Comparison of ENCODE assay signal across 36 cellular contexts in the genomic region with DNA sequence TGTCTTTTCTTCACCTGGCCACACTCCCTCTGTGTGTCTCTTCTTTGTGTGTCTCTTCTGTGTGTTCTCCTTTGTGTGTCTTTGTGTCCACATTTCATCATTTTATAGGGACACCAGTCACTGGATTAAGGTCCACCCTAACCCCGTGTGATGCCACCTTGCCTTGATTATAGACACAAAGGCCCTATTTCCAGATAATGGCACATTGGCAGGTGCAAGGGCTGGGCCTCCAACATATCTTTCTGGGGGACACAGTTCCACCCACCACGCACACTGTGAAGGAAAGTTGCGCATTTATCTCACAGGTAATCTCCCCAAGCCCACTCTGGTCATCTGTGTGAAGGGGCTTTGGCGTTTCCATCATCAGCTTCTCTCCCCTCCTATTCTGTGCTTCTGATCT.
"Had no signal": no experiment of that assay in that cellular context is flagged by ENCODE, and none has a peak within 500 bp of the region (broad histone marks: within the 10 kb centered on the region; RNA-seq: fewer than 3 reads in every experiment).

No MANE protein-coding gene starts in this region.

- H3K36me3 ChIP-seq: ascending aorta, cardiac muscle cell had no signal

- H3K27ac Mint-ChIP-seq: activated B cell treated with CpG ODN at 0.5 μM for 24 hours; activated CD4-positive, alpha-beta memory T cell treated with anti-CD3 and anti-CD28 coated beads, Interleukin-2, amount 10 ng/mL, durations not matched to agents 7 days and 5 days; activated CD4-positive, alpha-beta T cell treated with anti-CD3 and anti-CD28 coated beads, Interleukin-2, amount 10 ng/mL, durations not matched to agents 24 days and 14 days; activated CD8-positive, alpha-beta memory T cell treated with anti-CD3 and anti-CD28 coated beads, Interleukin-2, amount 10 ng/mL, durations not matched to agents 7 days and 5 days; activated CD8-positive, alpha-beta T cell treated with anti-CD3 and anti-CD28 coated beads, Interleukin-2, amount 10 ng/mL, durations not matched to agents 7 days and 5 days; activated naive CD4-positive, alpha-beta T cell treated with anti-CD3 and anti-CD28 coated beads, Interleukin-2, amount 10 ng/mL, durations not matched to agents 7 days and 5 days; activated naive CD4-positive, alpha-beta T cell treated with anti-CD3 and anti-CD28 coated beads, Interleukin-2, amount 50 U/mL, for 24 hours; activated naive CD8-positive, alpha-beta T cell; activated naive CD8-positive, alpha-beta T cell treated with anti-CD3 and anti-CD28 coated beads, Interleukin-2, amount 10 ng/mL, durations not matched to agents 7 days and 5 days; activated naive CD8-positive, alpha-beta T cell treated with anti-CD3 and anti-CD28 coated beads, Interleukin-2, amount 50 U/mL, for 24 hours; activated T-cell treated with anti-CD3 and anti-CD28 coated beads, Interleukin-2, amount 50 U/mL, for 24 hours; activated T-helper 2 cell treated with anti-CD3 and anti-CD28 coated beads, Interferon-gamma antibody, Interleukin-2, Interleukin-4, amounts not matched to agents 10 μg/mL and 5 μg/mL and 100 μg/mL, durations not matched to agents 14 hours and 24 hours and 36 hours; T-helper 1 cell treated with Interleukin-12 subunit alpha and Interleukin-12 subunit beta and Interleukin-4 antibody, amounts not matched to agents 30 μg/mL and 1 μg/mL, for 36 hours; T-helper 2 cell treated with Interferon-gamma antibody and Interleukin-4, amounts not matched to agents 5 μg/mL and 100 μg/mL, for 36 hours had no signal

- H3K9me3 ChIP-seq: ascending aorta had no signal

- H3K9me3 Mint-ChIP-seq: activated naive CD8-positive, alpha-beta T cell treated with anti-CD3 and anti-CD28 coated beads, Interleukin-2, amount 10 ng/mL, durations not matched to agents 7 days and 5 days; activated T-cell treated with anti-CD3 and anti-CD28 coated beads, Interleukin-2, amount 50 U/mL, for 24 hours had no signal

- H3K36me3 Mint-ChIP-seq: activated CD8-positive, alpha-beta memory T cell treated with anti-CD3 and anti-CD28 coated beads, Interleukin-2, amount 10 ng/mL, durations not matched to agents 7 days and 5 days; activated naive CD4-positive, alpha-beta T cell treated with anti-CD3 and anti-CD28 coated beads, Interleukin-2, amount 10 ng/mL, durations not matched to agents 7 days and 5 days; activated naive CD4-positive, alpha-beta T cell treated with anti-CD3 and anti-CD28 coated beads, Interleukin-2, amount 50 U/mL, for 24 hours; activated naive CD8-positive, alpha-beta T cell; activated naive CD8-positive, alpha-beta T cell treated with anti-CD3 and anti-CD28 coated beads, Interleukin-2, amount 10 ng/mL, durations not matched to agents 7 days and 5 days; brain had no signal

- H3K4me1 Mint-ChIP-seq: activated B cell treated with CpG ODN at 0.5 μM for 24 hours; activated CD4-positive, alpha-beta memory T cell treated with anti-CD3 and anti-CD28 coated beads, Interleukin-2, amount 10 ng/mL, durations not matched to agents 7 days and 5 days; activated CD4-positive, alpha-beta T cell treated with anti-CD3 and anti-CD28 coated beads, Interleukin-2, amount 10 ng/mL, durations not matched to agents 24 days and 14 days; activated CD8-positive, alpha-beta memory T cell treated with anti-CD3 and anti-CD28 coated beads, Interleukin-2, amount 10 ng/mL, durations not matched to agents 7 days and 5 days; activated naive CD4-positive, alpha-beta T cell treated with anti-CD3 and anti-CD28 coated beads, Interleukin-2, amount 10 ng/mL, durations not matched to agents 7 days and 5 days; activated naive CD4-positive, alpha-beta T cell treated with anti-CD3 and anti-CD28 coated beads, Interleukin-2, amount 50 U/mL, for 24 hours; activated naive CD8-positive, alpha-beta T cell treated with anti-CD3 and anti-CD28 coated beads, Interleukin-2, amount 10 ng/mL, durations not matched to agents 7 days and 5 days; activated naive CD8-positive, alpha-beta T cell treated with anti-CD3 and anti-CD28 coated beads, Interleukin-2, amount 50 U/mL, for 24 hours had no signal

- H3K4me3 Mint-ChIP-seq: activated B cell treated with CpG ODN at 0.5 μM for 24 hours; activated CD4-positive, alpha-beta memory T cell treated with anti-CD3 and anti-CD28 coated beads, Interleukin-2, amount 10 ng/mL, durations not matched to agents 7 days and 5 days; activated CD4-positive, alpha-beta T cell treated with anti-CD3 and anti-CD28 coated beads, Interleukin-2, amount 10 ng/mL, durations not matched to agents 24 days and 14 days; activated CD8-positive, alpha-beta memory T cell treated with anti-CD3 and anti-CD28 coated beads, Interleukin-2, amount 10 ng/mL, durations not matched to agents 7 days and 5 days; activated CD8-positive, alpha-beta T cell treated with anti-CD3 and anti-CD28 coated beads, Interleukin-2, amount 10 ng/mL, durations not matched to agents 7 days and 5 days; activated naive CD4-positive, alpha-beta T cell treated with anti-CD3 and anti-CD28 coated beads, Interleukin-2, amount 10 ng/mL, durations not matched to agents 7 days and 5 days; activated naive CD4-positive, alpha-beta T cell treated with anti-CD3 and anti-CD28 coated beads, Interleukin-2, amount 50 U/mL, for 24 hours; activated naive CD8-positive, alpha-beta T cell; activated naive CD8-positive, alpha-beta T cell treated with anti-CD3 and anti-CD28 coated beads, Interleukin-2, amount 10 ng/mL, durations not matched to agents 7 days and 5 days; activated naive CD8-positive, alpha-beta T cell treated with anti-CD3 and anti-CD28 coated beads, Interleukin-2, amount 50 U/mL, for 24 hours; activated T-cell treated with anti-CD3 and anti-CD28 coated beads, Interleukin-2, amount 50 U/mL, for 24 hours; brain; T-helper 1 cell treated with Interleukin-12 subunit alpha and Interleukin-12 subunit beta and Interleukin-4 antibody, amounts not matched to agents 30 μg/mL and 1 μg/mL, for 36 hours; T-helper 2 cell treated with Interferon-gamma antibody and Interleukin-4, amounts not matched to agents 5 μg/mL and 100 μg/mL, for 36 hours had no signal

- H3K27ac ChIP-seq: ascending aorta, cardiac muscle cell, VCaP had no signal

- H3K4me3 ChIP-seq: ascending aorta, cardiac muscle cell had no signal

- ATAC-seq: activated CD8-positive, alpha-beta memory T cell treated with anti-CD3 and anti-CD28 coated beads, Interleukin-2, amount 10 ng/mL, durations not matched to agents 7 days and 5 days; activated CD8-positive, alpha-beta T cell treated with anti-CD3 and anti-CD28 coated beads, Interleukin-2, amount 10 ng/mL, durations not matched to agents 7 days and 5 days; activated naive CD8-positive, alpha-beta T cell treated with anti-CD3 and anti-CD28 coated beads, Interleukin-2, amount 50 U/mL, for 24 hours had no signal

- H3K27me3 Mint-ChIP-seq: activated B cell treated with CpG ODN at 0.5 μM for 24 hours; activated CD4-positive, alpha-beta memory T cell treated with anti-CD3 and anti-CD28 coated beads, Interleukin-2, amount 10 ng/mL, durations not matched to agents 7 days and 5 days; activated CD4-positive, alpha-beta T cell treated with anti-CD3 and anti-CD28 coated beads, Interleukin-2, amount 10 ng/mL, durations not matched to agents 24 days and 14 days; activated CD8-positive, alpha-beta memory T cell treated with anti-CD3 and anti-CD28 coated beads, Interleukin-2, amount 10 ng/mL, durations not matched to agents 7 days and 5 days; activated naive CD4-positive, alpha-beta T cell treated with anti-CD3 and anti-CD28 coated beads, Interleukin-2, amount 10 ng/mL, durations not matched to agents 7 days and 5 days; activated naive CD4-positive, alpha-beta T cell treated with anti-CD3 and anti-CD28 coated beads, Interleukin-2, amount 50 U/mL, for 24 hours; activated naive CD8-positive, alpha-beta T cell; activated naive CD8-positive, alpha-beta T cell treated with anti-CD3 and anti-CD28 coated beads, Interleukin-2, amount 10 ng/mL, durations not matched to agents 7 days and 5 days; activated naive CD8-positive, alpha-beta T cell treated with anti-CD3 and anti-CD28 coated beads, Interleukin-2, amount 50 U/mL, for 24 hours; activated T-cell treated with anti-CD3 and anti-CD28 coated beads, Interleukin-2, amount 50 U/mL, for 24 hours had no signal

- FAIRE-seq: bronchial epithelial cell, TTC549 had no signal

- H3K27me3 ChIP-seq: ascending aorta, cardiac muscle cell had no signal

- H3K4me1 ChIP-seq: ascending aorta had no signal

- DNase-seq: activated B cell treated with CpG ODN at 0.5 μM for 24 hours; activated CD4-positive, alpha-beta memory T cell treated with anti-CD3 and anti-CD28 coated beads, Interleukin-2, amount 10 ng/mL, durations not matched to agents 7 days and 5 days; activated CD4-positive, alpha-beta T cell treated with anti-CD3 and anti-CD28 coated beads for 4 hours; activated CD4-positive, alpha-beta T cell treated with anti-CD3 and anti-CD28 coated beads, Interleukin-2, amount 10 ng/mL, durations not matched to agents 24 days and 14 days; activated CD4-positive, alpha-beta T cell treated with anti-CD3 and anti-CD28 coated beads, Interleukin-2, amount 50 U/mL, for 48 hours; activated CD4-positive, CD25-positive, alpha-beta regulatory T cell treated with anti-CD3 and anti-CD28 coated beads, Interleukin-2, amount 50 U/mL, for 72 hours; activated CD8-positive, alpha-beta memory T cell treated with anti-CD3 and anti-CD28 coated beads for 24 hours; activated CD8-positive, alpha-beta memory T cell treated with anti-CD3 and anti-CD28 coated beads, Interleukin-2, amount 10 ng/mL, durations not matched to agents 7 days and 5 days; activated CD8-positive, alpha-beta memory T cell treated with anti-CD3 and anti-CD28 coated beads, Interleukin-2, amount 50 U/mL, for 48 hours; activated CD8-positive, alpha-beta T cell treated with anti-CD3 and anti-CD28 coated beads, Interleukin-2, amount 10 ng/mL, durations not matched to agents 7 days and 5 days; activated effector memory CD4-positive, alpha-beta T cell treated with Interleukin-2 at 50 U/mL for 16 hours; activated gamma-delta T cell; activated naive CD4-positive, alpha-beta T cell treated with anti-CD3 and anti-CD28 coated beads, Interleukin-2, amount 10 ng/mL, durations not matched to agents 7 days and 5 days; activated naive CD4-positive, alpha-beta T cell treated with Interleukin-2 at 50 U/mL for 16 hours; activated naive CD8-positive, alpha-beta T cell treated with anti-CD3 and anti-CD28 coated beads, Interleukin-2, amount 10 ng/mL, durations not matched to agents 7 days and 5 days; activated naive CD8-positive, alpha-beta T cell treated with anti-CD3 and anti-CD28 coated beads, Interleukin-2, amount 50 U/mL, for 24 hours; activated T-cell treated with anti-CD3 and anti-CD28 coated beads, Interleukin-2, amount 50 U/mL, for 24 hours; activated T-cell treated with anti-CD3 and anti-CD28 coated beads, Interleukin-2, amount 50 U/mL, for 48 hours; amygdala; anterior cingulate cortex; caudate nucleus; SW 1271; T-helper 1 cell; T-helper 2 cell; T-helper 9 cell had no signal
